Comparison of ENCODE assay signal across 20 cellular contexts in genomic region chr16:84232969-84233368, GRCh38. TPM values are rescaled to one million over a fixed set of nuclear protein-coding genes. Genes with fewer than 3 reads are reported as not detected.
"Had no signal": no experiment of that assay in that cellular context is flagged by ENCODE, and none has a peak within 500 bp of the region (broad histone marks: within the 10 kb centered on the region; RNA-seq: fewer than 3 reads in every experiment).

No MANE protein-coding gene starts in this region.

- FAIRE-seq: RCC 7860 had no signal

- H3K9me3 ChIP-seq: SK-N-SH had no signal

- H3K4me2 ChIP-seq: SK-N-SH had no signal

- H3K9ac ChIP-seq: SK-N-SH had no signal

- DNase-seq: Karpas-422, KG1, MM.1S, NCI-H1092 treated with DMSO at 0.1 percent for 48 hours, NCI-H1436, NCI-H187, NCI-H2029, NCI-H2081 treated with DMSO at 0.1 percent for 48 hours, NCI-H2171, NCI-H226, NCI-H446, NCI-H510A, NCI-H524 treated with DMSO at 0.1 percent for 48 hours, NCI-H69, NCI-H774, Right ventricle myocardium superior, RPMI8226, SK-N-SH had no signal

RNA-seq across cellular contexts. Expression of gene KCNG4, which starts 6.8 kb away (rescaled TPM):
- total RNA-seq: HT-29, Right ventricle myocardium superior had no signal
- polyA plus RNA-seq: SK-N-SH had no signal

RNA-seq across cellular contexts. Expression of gene ADAD2, which starts 42.0 kb away (rescaled TPM):
- total RNA-seq: HT-29 had no signal
- polyA plus RNA-seq: SK-N-SH had no signal
